In genomic region chr9:34328500-34328982, GRCh38 we compare ENCODE assay signal across 8 cellular contexts. TPM values are rescaled to one million over a fixed set of nuclear protein-coding genes. Genes with fewer than 3 reads are reported as not detected.
DNase-seq lines count a peak whose midpoint lies in the region; ATAC-seq, FAIRE-seq and TF ChIP-seq lines count a peak whose summit lies in the region.

No MANE protein-coding gene starts in this region.

- DNase-seq in cardiac muscle cell (ENCODE audit: low read depth in 1 of 2, low spot score in 1 of 2), result peak in 1 of 2 donors; percentile 44
- no peak for DNase-seq in Right ventricle myocardium superior
- peak; percentile 45 for DNase-seq in NCI-H146 treated with DMSO at 0.1 percent for 48 hours (lab: John Stamatoyannopoulos, UW; ENCODE audit: unreplicated experiment)
- peak; percentile 35 for DNase-seq in amniotic epithelial cell (ENCODE audit: low read depth)
- no peak for DNase-seq in left lung
- no peak for DNase-seq in type B pancreatic cell (ENCODE audit: extremely low spot score, unreplicated experiment)
- no peak for DNase-seq in frontal cortex (ENCODE audit: low spot score in 2 of 2)
- no peak for DNase-seq in activated effector memory CD4-positive, alpha-beta T cell treated with Interleukin-2 at 50 U/mL for 16 hours

- H3K27ac ChIP-seq in cardiac muscle cell, result peak overlapping the region; percentile 72
- peak overlapping the region; percentile 58 to 91 for H3K27ac ChIP-seq in left lung

- no peak for FAIRE-seq in frontal cortex (lab: Jason Lieb, UNC)

- H3K27me3 ChIP-seq in cardiac muscle cell, result no peaks in the 10 kb centered on the region
- H3K27me3 ChIP-seq in left lung, result no peaks in the 10 kb centered on the region

- H3K4me1 ChIP-seq in cardiac muscle cell (ENCODE audit: low read depth) (peaks cover 4% of the 10 kb centered on the region), left lung (peaks cover 5 to 22% of the 10 kb centered on the region in 2 donors)

- TF ChIP-seq CTCF in cardiac muscle cell (IDR thresholded peaks at IDR 0.05; ENCODE audit: low read depth, low read length) (no peak), left lung (IDR thresholded peaks at IDR 0.05) (no peak), type B pancreatic cell (conservative IDR thresholded peaks at IDR 0.05) (no peak)

- H3K36me3 Mint-ChIP-seq in type B pancreatic cell, result no peaks in the 10 kb centered on the region

- H3K4me1 Mint-ChIP-seq in type B pancreatic cell (ENCODE audit: unreplicated experiment), result peaks cover 29% of the 10 kb centered on the region

- H3K9me3 Mint-ChIP-seq in type B pancreatic cell, result no peaks in the 10 kb centered on the region

- no peaks in the 10 kb centered on the region for H3K27me3 Mint-ChIP-seq in type B pancreatic cell

- H3K36me3 ChIP-seq in cardiac muscle cell, result no peaks in the 10 kb centered on the region
- no peaks in the 10 kb centered on the region for H3K36me3 ChIP-seq in left lung

- ATAC-seq in Right ventricle myocardium superior (ENCODE audit: poor library complexity) (no peak), left lung (peak; percentile 5)

- intact Hi-C loops in Right ventricle myocardium superior (cut with DNase I), result no loop called here
- intact Hi-C loops in left lung (cut with DNase I), result no loop called here

- H3K27ac Mint-ChIP-seq in type B pancreatic cell, result peak overlapping the region; percentile 96

- H3K9me3 ChIP-seq in cardiac muscle cell (ENCODE audit: low read depth) (no peaks in the 10 kb centered on the region), left lung (no peaks in the 10 kb centered on the region)

- H3K4me3 Mint-ChIP-seq in type B pancreatic cell, result peak overlapping the region; percentile 98

- H3K4me3 ChIP-seq in cardiac muscle cell, result peak overlapping the region; percentile 78
- H3K4me3 ChIP-seq in left lung, result peak overlapping the region; percentile 55 to 71

RNA-seq across cellular contexts. Expression of gene KIF24, which starts 0.5 kb away (rescaled TPM):
- total RNA-seq in cardiac muscle cell, result 2.7 and 5.8 TPM in 2 replicates
- polyA plus RNA-seq in cardiac muscle cell, result 1.6 and 2.1 TPM in 2 replicates
- 0.56 TPM for total RNA-seq in Right ventricle myocardium superior
- total RNA-seq in left lung, result 1 to 10 TPM; 2.4 TPM
- 3.5 and 9.6 TPM in 2 replicates for total RNA-seq in type B pancreatic cell (ENCODE audit: low replicate concordance)
- total RNA-seq in frontal cortex, result 1.2 TPM

RNA-seq across cellular contexts. Expression of gene NUDT2, which starts 0.8 kb away (rescaled TPM):
- total RNA-seq in cardiac muscle cell, result 33.6 and 35.5 TPM in 2 replicates
- 32.1 and 39.1 TPM in 2 replicates for polyA plus RNA-seq in cardiac muscle cell
- total RNA-seq in Right ventricle myocardium superior, result 17.7 TPM
- total RNA-seq in left lung, result 10 to 100 TPM; 10.3 to 11.9 TPM
- 25.1 and 25.4 TPM in 2 replicates for total RNA-seq in type B pancreatic cell (ENCODE audit: low replicate concordance)
- 15.5 TPM for total RNA-seq in frontal cortex

RNA-seq across cellular contexts. Expression of gene MYORG, which starts 48.2 kb away (rescaled TPM):
- total RNA-seq in cardiac muscle cell, result 0.92 and 2.0 TPM in 2 replicates
- polyA plus RNA-seq in cardiac muscle cell, result 1.1 and 1.2 TPM in 2 replicates
- 8.1 TPM for total RNA-seq in Right ventricle myocardium superior
- total RNA-seq in left lung, result 10 to 100 TPM in 1 of 2 donors, 1 to 10 TPM in 1; 6.9 to 22.6 TPM
- total RNA-seq in type B pancreatic cell (ENCODE audit: low replicate concordance), result 11.6 and 24.5 TPM in 2 replicates
- total RNA-seq in frontal cortex, result 2.4 TPM

Comparison
In these comparisons a context has a peak if more than half of its experiments do, and no peak if none do; other contexts are left out.
1. DNase-seq: peak in NCI-H146 treated with DMSO at 0.1 percent for 48 hours (single experiment) and amniotic epithelial cell (single experiment); none in Right ventricle myocardium superior (single experiment), left lung (0 of 2), type B pancreatic cell (single experiment), frontal cortex (0 of 2) and activated effector memory CD4-positive, alpha-beta T cell treated with Interleukin-2 at 50 U/mL for 16 hours (single experiment).